ENCODE assay signal across 8 cellular contexts in genomic region chr13:44578064-44578394, GRCh38. TPM values are rescaled to one million over a fixed set of nuclear protein-coding genes. Genes with fewer than 3 reads are reported as not detected.
A peak's percentile ranks its signal among the peaks of the same experiment; 100 is the strongest.
DNase-seq lines count a peak whose midpoint lies in the region; ATAC-seq and TF ChIP-seq lines count a peak whose summit lies in the region.

No MANE protein-coding gene starts in this region.

- no peak for ATAC-seq in HG03196 (IDR thresholded peaks at IDR 0.05; ENCODE audit: unreplicated experiment)

- H3K9ac ChIP-seq in NT2/D1 (ENCODE audit: insufficient read length, low read depth), result peak overlapping the region; percentile 85

- H3K36me3 ChIP-seq in NT2/D1 (ENCODE audit: insufficient read depth, insufficient read length, low read length) (peaks cover 25% of the 10 kb centered on the region), ectodermal cell (ENCODE audit: control insufficient read depth, insufficient read depth, low read length) (peaks cover 4% of the 10 kb centered on the region)

- WGBS in ectodermal cell, 2 experiments, result 1% methylated on average over 15 of the region's 15 CpGs

- TF ChIP-seq CTCF in nephron (IDR thresholded peaks at IDR 0.05; ENCODE audit: unreplicated experiment in 3 of 3), result no peak

- H3K27ac ChIP-seq in ectodermal cell (ENCODE audit: insufficient read depth, low read depth, low read length, poor library complexity, severe bottlenecking), result peak overlapping the region; percentile 100

- peaks cover 11% of the 10 kb centered on the region for H3K4me1 ChIP-seq in NT2/D1 (ENCODE audit: insufficient read depth, insufficient read length)
- peaks cover 27% of the 10 kb centered on the region for H3K4me1 ChIP-seq in ectodermal cell (ENCODE audit: control insufficient read depth, insufficient read depth, low read length)

- no peaks in the 10 kb centered on the region for H3K27me3 ChIP-seq in NT2/D1 (ENCODE audit: insufficient read depth, insufficient read length)
- no peaks in the 10 kb centered on the region for H3K27me3 ChIP-seq in ectodermal cell (ENCODE audit: control insufficient read depth, insufficient read depth, low read length, poor library complexity, severe bottlenecking)

- H3K27ac Mint-ChIP-seq in nephron, result peak overlapping the region; percentile 90 to 93 (median 90)

- peak; percentile 59 to 76 for DNase-seq in NCI-H187 (lab: John Stamatoyannopoulos, UW)
- DNase-seq in NCI-H187 treated with DMSO at 0.1 percent for 48 hours (lab: John Stamatoyannopoulos, UW), result no peak
- peak; percentile 25 for DNase-seq in NT2/D1 (ENCODE audit: low read depth, low spot score)
- DNase-seq in SK-N-DZ (ENCODE audit: low spot score), result no peak
- no peak for DNase-seq in H4 (ENCODE audit: low spot score)

- no peaks in the 10 kb centered on the region for H3K9me3 Mint-ChIP-seq in nephron

- no peaks in the 10 kb centered on the region for H3K27me3 Mint-ChIP-seq in nephron (ENCODE audit: low read depth)

- H3K4me3 ChIP-seq in NT2/D1 (ENCODE audit: insufficient read length, low read depth), result peak overlapping the region; percentile 57
- H3K4me3 ChIP-seq in ectodermal cell (ENCODE audit: insufficient read depth, low read depth, low read length), result peak overlapping the region; percentile 86

- peaks cover 31% of the 10 kb centered on the region for H3K4me1 Mint-ChIP-seq in nephron

- peaks cover 18% of the 10 kb centered on the region for H3K36me3 Mint-ChIP-seq in nephron (ENCODE audit: low read depth)

- peak overlapping the region; percentile 87 to 95 (median 90) for H3K4me3 Mint-ChIP-seq in nephron

- peaks cover 14% of the 10 kb centered on the region; the same call in 1 of the 2 replicates for H3K9me3 ChIP-seq in NT2/D1 (ENCODE audit: insufficient read depth, low read length)
- no peaks in the 10 kb centered on the region for H3K9me3 ChIP-seq in ectodermal cell (ENCODE audit: control insufficient read depth, low read length)

RNA-seq across cellular contexts. Expression of gene TSC22D1, which starts 1.9 kb away (rescaled TPM):
- 179 TPM for polyA plus RNA-seq in ectodermal cell (2013, experiment 1 of 4)
- 175 TPM for polyA plus RNA-seq in ectodermal cell (2013, experiment 2 of 4)
- 142 TPM for polyA plus RNA-seq in ectodermal cell (2013, experiment 3 of 4)
- 161 TPM for polyA plus RNA-seq in ectodermal cell (2013, experiment 4 of 4)
- 56.3 and 59.9 TPM in 2 replicates for polyA plus RNA-seq in SK-N-DZ (2014; cell fraction: cytosol; rRNA removed)
- 31.3 and 41.3 TPM in 2 replicates for polyA plus RNA-seq in SK-N-DZ (2014; cell fraction: nucleus; rRNA removed)
- total RNA-seq in H4 (2014; rRNA removed; shearing (Covaris generic)), result 30.1 and 35.9 TPM in 2 replicates

Comparison
In these comparisons a context has a peak if more than half of its experiments do, and no peak if none do; other contexts are left out.
1. DNase-seq: peak in NCI-H187 (2 of 2) and NT2/D1 (single experiment); none in NCI-H187 treated with DMSO at 0.1 percent for 48 hours (single experiment), SK-N-DZ (single experiment) and H4 (single experiment).